Comparison of ENCODE assay signal across 14 cellular contexts in the genomic region with DNA sequence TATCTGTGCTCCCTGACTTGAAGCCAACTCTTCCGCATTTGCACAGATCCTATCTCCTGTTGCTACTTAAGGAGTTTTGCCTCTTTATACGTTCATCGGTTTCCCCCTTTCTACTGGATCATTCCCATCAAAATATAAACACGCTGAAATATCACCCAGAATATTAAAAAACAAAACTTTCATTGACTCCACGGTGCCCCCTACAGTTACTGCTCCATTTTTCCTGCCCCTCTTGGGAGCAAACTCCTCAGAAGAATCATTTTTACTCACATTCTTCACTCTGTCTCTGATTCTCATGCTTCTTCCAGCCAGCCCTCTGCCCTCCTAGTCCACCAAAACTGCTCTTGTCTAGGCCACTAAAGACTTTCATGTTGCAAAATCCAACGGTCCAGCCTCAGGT.
DNase-seq lines count a peak whose midpoint lies in the region; ATAC-seq and TF ChIP-seq lines count a peak whose summit lies in the region.
"Had no signal": no experiment of that assay in that cellular context is flagged by ENCODE, and none has a peak within 500 bp of the region (broad histone marks: within the 10 kb centered on the region; RNA-seq: fewer than 3 reads in every experiment).

No MANE protein-coding gene starts in this region.

- H3K4me3 Mint-ChIP-seq in endothelial cell (ENCODE audit: unreplicated experiment) = no peak overlapping the region
- H3K4me3 Mint-ChIP-seq: T-helper 2 cell treated with Interferon-gamma antibody and Interleukin-4, amounts not matched to agents 5 μg/mL and 100 μg/mL, for 36 hours had no signal

- peaks cover 0 to 64% of the 10 kb centered on the region in 2 experiments for H3K36me3 ChIP-seq in SK-N-SH (replicated peaks in 1 of 2; ENCODE audit: control insufficient read depth in 1 of 2, insufficient read depth in 2 of 2, low read length in 1 of 2)
- H3K36me3 ChIP-seq in adrenal gland (replicated peaks in 1 of 2) = no peaks in the 10 kb centered on the region
- peaks cover 62% of the 10 kb centered on the region for H3K36me3 ChIP-seq in MG63
- H3K36me3 ChIP-seq: neutrophil had no signal

- H3K9ac ChIP-seq in SK-N-SH = no peak overlapping the region

- peak overlapping the region; percentile 15 for H3K27ac Mint-ChIP-seq in endothelial cell (ENCODE audit: unreplicated experiment)

- H3K9me3 Mint-ChIP-seq in endothelial cell (ENCODE audit: unreplicated experiment) = no peaks in the 10 kb centered on the region
- H3K9me3 Mint-ChIP-seq: T-helper 2 cell treated with Interferon-gamma antibody and Interleukin-4, amounts not matched to agents 5 μg/mL and 100 μg/mL, for 36 hours had no signal

- POLR2A ChIA-PET in SK-N-SH (lab: Yijun Ruan, JAX) = no interaction called here

- H3K36me3 Mint-ChIP-seq in endothelial cell (ENCODE audit: low read depth, unreplicated experiment) = peaks cover 3% of the 10 kb centered on the region

- H3K4me2 ChIP-seq in SK-N-SH = no peak overlapping the region
- H3K4me2 ChIP-seq: hepatocyte had no signal

- H3K9me3 ChIP-seq in SK-N-SH (no peaks in the 10 kb centered on the region), adrenal gland (replicated peaks in 1 of 3) (no peaks in the 10 kb centered on the region), MG63 (no peaks in the 10 kb centered on the region)
- H3K9me3 ChIP-seq: neutrophil had no signal

- intact Hi-C loops in posterior vena cava (cut with DNase I) = no loop called here
- intact Hi-C loops in adrenal gland (cut with DNase I) = no loop called here

- H3K4me3 ChIP-seq in SK-N-SH (ENCODE audit: low read depth in 2 of 2, low read length in 1 of 2) = no peak overlapping the region
- H3K4me3 ChIP-seq in adrenal gland = no peak overlapping the region
- H3K4me3 ChIP-seq in MG63 = no peak overlapping the region
- H3K4me3 ChIP-seq: hepatocyte had no signal

- CTCF ChIA-PET in SK-N-SH (lab: Yijun Ruan, JAX) = no interaction called here

- H2AFZ ChIP-seq in SK-N-SH (ENCODE audit: low read depth) = no peak overlapping the region
- H2AFZ ChIP-seq: hepatocyte had no signal

- peaks cover 30% of the 10 kb centered on the region for H3K79me2 ChIP-seq in SK-N-SH (ENCODE audit: insufficient read depth)
- H3K79me2 ChIP-seq: hepatocyte had no signal

- TF ChIP-seq CTCF in SK-N-SH (IDR thresholded peaks at IDR 0.05) (peak; percentile 52), endothelial cell (IDR thresholded peaks at IDR 0.05; ENCODE audit: unreplicated experiment) (no peak), adrenal gland (IDR thresholded peaks at IDR 0.05) (no peak)

- TF ChIP-seq RAD21 in SK-N-SH (IDR thresholded peaks at IDR 0.05; ENCODE audit: low read length) = no peak

- DNase-seq in SK-N-SH = no peak
- peak; percentile 20 for DNase-seq in MV-4-11 (lab: John Stamatoyannopoulos, UW)
- no peak for DNase-seq in endothelial cell (ENCODE audit: low spot score)
- peak; percentile 5 for DNase-seq in posterior vena cava (ENCODE audit: low spot score)
- no peak for DNase-seq in stimulated activated CD4-positive, alpha-beta T cell treated with anti-CD3 and anti-CD28 coated beads, Interleukin-4, amount 100 ng/mL, for 24 hours
- DNase-seq in adrenal gland = no peak
- no peak for DNase-seq in MG63
- DNase-seq: activated CD4-positive, alpha-beta T cell treated with anti-CD3 and anti-CD28 coated beads, Interleukin-2, amount 50 U/mL, for 4 hours; NCI-H1694; NCI-H748 treated with DMSO at 0.1 percent for 48 hours had no signal

- no peaks in the 10 kb centered on the region for H3F3A ChIP-seq in SK-N-SH (replicated peaks; ENCODE audit: insufficient read depth)

- peaks cover 31% of the 10 kb centered on the region for H3K4me1 Mint-ChIP-seq in endothelial cell (ENCODE audit: unreplicated experiment)

- TF ChIP-seq EP300 in SK-N-SH (IDR thresholded peaks at IDR 0.05; ENCODE audit: borderline replicate concordance in 1 of 2, low read depth in 1 of 2, low read length in 1 of 2) = no peak

- H3K27me3 Mint-ChIP-seq in endothelial cell (ENCODE audit: unreplicated experiment) = no peaks in the 10 kb centered on the region

- TF ChIP-seq POLR2A in adrenal gland (IDR thresholded peaks at IDR 0.05) = no peak

- H4K20me1 ChIP-seq in SK-N-SH (ENCODE audit: insufficient read depth) = no peaks in the 10 kb centered on the region

- H3K4me1 ChIP-seq in SK-N-SH (ENCODE audit: control insufficient read depth in 1 of 2, insufficient read depth in 2 of 2, low read depth in 1 of 2, low read length in 1 of 2) (peaks cover 0 to 5% of the 10 kb centered on the region in 2 experiments; a peak in 2 of 4 replicates), adrenal gland (replicated peaks in 1 of 2) (peaks cover 0 to 3% of the 10 kb centered on the region in 2 donors)

- no peak for ATAC-seq in SK-N-SH treated with all-trans-retinoic acid at 6 μM for 48 hours

- no peaks in the 10 kb centered on the region for H3K9me2 ChIP-seq in SK-N-SH

- H3K27me3 ChIP-seq in SK-N-SH (ENCODE audit: insufficient read depth) = no peaks in the 10 kb centered on the region
- no peaks in the 10 kb centered on the region for H3K27me3 ChIP-seq in adrenal gland
- no peaks in the 10 kb centered on the region for H3K27me3 ChIP-seq in MG63
- H3K27me3 ChIP-seq: hepatocyte, neutrophil had no signal

- WGBS in SK-N-SH (ENCODE audit: low lambda C conversion rate) = 77% methylated on average over 6 of the region's 6 CpGs
- WGBS in adrenal gland, 4 donors = 66 to 77% (median 71%) methylated on average over 6 of the region's 6 CpGs

- H3K27ac ChIP-seq in SK-N-SH (ENCODE audit: low read depth in 2 of 2, low read length in 1 of 2) (no peak overlapping the region), adrenal gland (no peak overlapping the region)
- H3K27ac ChIP-seq: hepatocyte, neutrophil had no signal

TF ChIP-seq in SK-N-SH, 30 proteins besides CTCF, POLR2A, EP300 and RAD21 (continues in another document):
- TF ChIP-seq, protein P1, sequence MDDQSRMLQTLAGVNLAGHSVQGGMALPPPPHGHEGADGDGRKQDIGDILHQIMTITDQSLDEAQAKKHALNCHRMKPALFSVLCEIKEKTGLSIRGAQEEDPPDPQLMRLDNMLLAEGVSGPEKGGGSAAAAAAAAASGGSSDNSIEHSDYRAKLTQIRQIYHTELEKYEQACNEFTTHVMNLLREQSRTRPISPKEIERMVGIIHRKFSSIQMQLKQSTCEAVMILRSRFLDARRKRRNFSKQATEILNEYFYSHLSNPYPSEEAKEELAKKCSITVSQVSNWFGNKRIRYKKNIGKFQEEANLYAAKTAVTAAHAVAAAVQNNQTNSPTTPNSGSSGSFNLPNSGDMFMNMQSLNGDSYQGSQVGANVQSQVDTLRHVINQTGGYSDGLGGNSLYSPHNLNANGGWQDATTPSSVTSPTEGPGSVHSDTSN (IDR thresholded peaks at IDR 0.05) = no peak

TF ChIP-seq in SK-N-SH treated with all-trans-retinoic acid at 6 μM for 48 hours, 23 proteins besides CTCF, POLR2A, EP300 and RAD21:
- no peak for TF ChIP-seq CSDC2 (CRISPR knock-in tag; IDR thresholded peaks at IDR 0.05)
- TF ChIP-seq PATZ1 (CRISPR knock-in tag; IDR thresholded peaks at IDR 0.05; ENCODE audit: borderline replicate concordance) = no peak
- no peak for TF ChIP-seq ZFP30 (CRISPR knock-in tag; IDR thresholded peaks at IDR 0.05)
- TF ChIP-seq ZFP3 (CRISPR knock-in tag; IDR thresholded peaks at IDR 0.05) = no peak
- TF ChIP-seq ZC3H10 (CRISPR knock-in tag; IDR thresholded peaks at IDR 0.05) = no peak
- TF ChIP-seq ISL1 (CRISPR knock-in tag; IDR thresholded peaks at IDR 0.05) = no peak
- TF ChIP-seq SNAI2 (CRISPR knock-in tag; IDR thresholded peaks at IDR 0.05) = no peak
- no peak for TF ChIP-seq OSR1 (CRISPR knock-in tag; IDR thresholded peaks at IDR 0.05)
- no peak for TF ChIP-seq GLIS3 (CRISPR knock-in tag; IDR thresholded peaks at IDR 0.05)
- TF ChIP-seq BACH2 (CRISPR knock-in tag; IDR thresholded peaks at IDR 0.05; ENCODE audit: borderline replicate concordance) = no peak
- TF ChIP-seq, protein P2, sequence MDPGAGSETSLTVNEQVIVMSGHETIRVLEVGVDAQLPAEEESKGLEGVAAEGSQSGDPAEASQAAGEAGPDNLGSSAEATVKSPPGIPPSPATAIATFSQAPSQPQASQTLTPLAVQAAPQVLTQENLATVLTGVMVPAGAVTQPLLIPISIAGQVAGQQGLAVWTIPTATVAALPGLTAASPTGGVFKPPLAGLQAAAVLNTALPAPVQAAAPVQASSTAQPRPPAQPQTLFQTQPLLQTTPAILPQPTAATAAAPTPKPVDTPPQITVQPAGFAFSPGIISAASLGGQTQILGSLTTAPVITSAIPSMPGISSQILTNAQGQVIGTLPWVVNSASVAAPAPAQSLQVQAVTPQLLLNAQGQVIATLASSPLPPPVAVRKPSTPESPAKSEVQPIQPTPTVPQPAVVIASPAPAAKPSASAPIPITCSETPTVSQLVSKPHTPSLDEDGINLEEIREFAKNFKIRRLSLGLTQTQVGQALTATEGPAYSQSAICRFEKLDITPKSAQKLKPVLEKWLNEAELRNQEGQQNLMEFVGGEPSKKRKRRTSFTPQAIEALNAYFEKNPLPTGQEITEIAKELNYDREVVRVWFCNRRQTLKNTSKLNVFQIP (CRISPR knock-in tag; IDR thresholded peaks at IDR 0.05; ENCODE audit: borderline replicate concordance, low read depth) = no peak
- TF ChIP-seq, protein P3, sequence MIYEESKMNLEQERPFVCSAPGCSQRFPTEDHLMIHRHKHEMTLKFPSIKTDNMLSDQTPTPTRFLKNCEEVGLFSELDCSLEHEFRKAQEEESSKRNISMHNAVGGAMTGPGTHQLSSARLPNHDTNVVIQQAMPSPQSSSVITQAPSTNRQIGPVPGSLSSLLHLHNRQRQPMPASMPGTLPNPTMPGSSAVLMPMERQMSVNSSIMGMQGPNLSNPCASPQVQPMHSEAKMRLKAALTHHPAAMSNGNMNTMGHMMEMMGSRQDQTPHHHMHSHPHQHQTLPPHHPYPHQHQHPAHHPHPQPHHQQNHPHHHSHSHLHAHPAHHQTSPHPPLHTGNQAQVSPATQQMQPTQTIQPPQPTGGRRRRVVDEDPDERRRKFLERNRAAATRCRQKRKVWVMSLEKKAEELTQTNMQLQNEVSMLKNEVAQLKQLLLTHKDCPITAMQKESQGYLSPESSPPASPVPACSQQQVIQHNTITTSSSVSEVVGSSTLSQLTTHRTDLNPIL (CRISPR knock-in tag; IDR thresholded peaks at IDR 0.05; ENCODE audit: low read depth) = no peak

Comparison
In these comparisons a context has a peak if more than half of its experiments do, and no peak if none do; other contexts are left out.
1. DNase-seq: peak in MV-4-11 (single experiment) and posterior vena cava (single experiment); none in SK-N-SH (single experiment), endothelial cell (single experiment), stimulated activated CD4-positive, alpha-beta T cell treated with anti-CD3 and anti-CD28 coated beads, Interleukin-4, amount 100 ng/mL, for 24 hours (single experiment), adrenal gland (0 of 7) and MG63 (single experiment).